ENCODE assay signal across 8 cellular contexts in the genomic region with DNA sequence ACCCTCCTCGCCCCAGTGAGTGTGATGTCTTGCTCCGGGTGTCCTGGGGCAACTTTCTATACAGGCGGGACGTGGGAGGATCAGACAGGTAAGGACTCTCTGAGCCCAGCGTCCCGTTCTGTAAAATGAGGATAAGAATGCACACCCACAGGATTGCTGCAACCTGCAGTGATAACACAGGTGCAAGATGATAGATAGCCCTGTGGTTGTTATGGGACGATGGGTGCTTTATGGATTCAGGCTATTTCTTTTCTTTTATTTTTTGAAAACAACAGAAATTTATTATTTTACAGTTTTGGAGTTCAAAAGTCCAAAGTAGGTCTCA. TPM values are rescaled to one million over a fixed set of nuclear protein-coding genes. Genes with fewer than 3 reads are reported as not detected.
A peak's percentile ranks its signal among the peaks of the same experiment; 100 is the strongest.
DNase-seq lines count a peak whose midpoint lies in the region; ATAC-seq and TF ChIP-seq lines count a peak whose summit lies in the region.

No MANE protein-coding gene starts in this region.

- TF ChIP-seq POLR2A in breast epithelium (IDR thresholded peaks at IDR 0.05) = no peak

- no peaks in the 10 kb centered on the region for H3K9me3 Mint-ChIP-seq in CD14-positive monocyte
- peaks cover 0 to 2% (median 0%) of the 10 kb centered on the region in 7 donors for H3K9me3 Mint-ChIP-seq in naive B cell

- intact Hi-C loops in CD14-positive monocyte (cut with micrococcal nuclease) = no loop called here
- intact Hi-C loops in breast epithelium (cut with DNase I; ENCODE audit: low total_unique reads) = no loop called here

- peaks cover 0 to 26% (median 0%) of the 10 kb centered on the region in 3 donors for H3K27me3 Mint-ChIP-seq in CD14-positive monocyte (ENCODE audit: low read depth in 3 of 3)
- H3K27me3 Mint-ChIP-seq in naive B cell = peaks cover 6 to 23% (median 8%) of the 10 kb centered on the region in 3 donors

- peaks cover 0 to 73% of the 10 kb centered on the region in 2 donors for H3K27me3 ChIP-seq in breast epithelium

- no peaks in the 10 kb centered on the region for H3K36me3 ChIP-seq in breast epithelium

- H3K4me3 ChIP-seq in breast epithelium = peak overlapping the region; percentile 45 to 64 (median 49)

- H3K4me3 Mint-ChIP-seq in CD14-positive monocyte (peak overlapping the region; percentile 87 to 90), naive B cell (peak overlapping the region; percentile 63 to 87 (median 80))

- peaks cover 12% of the 10 kb centered on the region for H3K4me1 Mint-ChIP-seq in CD14-positive monocyte
- H3K4me1 Mint-ChIP-seq in naive B cell = peaks cover 0 to 13% (median 9%) of the 10 kb centered on the region in 3 donors

- H3K27ac Mint-ChIP-seq in CD14-positive monocyte = peak overlapping the region in 3 of 7 donors; percentile 40 to 87 (median 87)
- H3K27ac Mint-ChIP-seq in naive B cell = peak overlapping the region in 1 of 6 donors; percentile 96

- no peaks in the 10 kb centered on the region for H3K9me3 ChIP-seq in breast epithelium

- peak overlapping the region in 1 of 2 donors; percentile 34 for H3K27ac ChIP-seq in breast epithelium

- no peak for DNase-seq in CD14-positive monocyte (ENCODE audit: low spot score)
- no peak for DNase-seq in breast epithelium (ENCODE audit: low spot score in 2 of 2)
- no peak for DNase-seq in naive B cell
- no peak for DNase-seq in AML-193 (lab: John Stamatoyannopoulos, UW)
- no peak for DNase-seq in cerebellar nuclear complex (lab: John Stamatoyannopoulos, UW)

- no peaks in the 10 kb centered on the region for H3K4me1 ChIP-seq in breast epithelium

- peak; percentile 9 for ATAC-seq in HG02981 (IDR thresholded peaks at IDR 0.05; ENCODE audit: unreplicated experiment)
- peak in 1 of 2 donors; percentile 7 for ATAC-seq in naive B cell (ENCODE audit: low read depth in 2 of 2)
- no peak for ATAC-seq in GM21381 (IDR thresholded peaks at IDR 0.05; ENCODE audit: unreplicated experiment)
- no peak for ATAC-seq in GM18517 (IDR thresholded peaks at IDR 0.05; ENCODE audit: unreplicated experiment)

- TF ChIP-seq CTCF in CD14-positive monocyte (IDR thresholded peaks at IDR 0.05) (no peak), breast epithelium (IDR thresholded peaks at IDR 0.05) (no peak)

- H3K36me3 Mint-ChIP-seq in CD14-positive monocyte = no peaks in the 10 kb centered on the region
- no peaks in the 10 kb centered on the region for H3K36me3 Mint-ChIP-seq in naive B cell

RNA-seq across cellular contexts. Expression of gene BEX3, which starts 28.6 kb away (rescaled TPM):
- polyA plus RNA-seq in CD14-positive monocyte (1 to 10 TPM; 2.0 to 2.7 TPM), naive B cell (ENCODE audit: low read depth in 6 of 6) (1 to 10 TPM; 1.9 to 4.0 (median 2.8) TPM)
- total RNA-seq in breast epithelium = 100 to 1,000 TPM in 2 of 3 donors, 10 to 100 TPM in 1; 95.4 to 133 (median 121) TPM

RNA-seq across cellular contexts. Expression of gene TCEAL9, which starts 48.7 kb away (rescaled TPM):
- 1 to 10 TPM in 1 of 2 donors, under 1 TPM in 1; 0.49 to 2.2 TPM for polyA plus RNA-seq in CD14-positive monocyte
- total RNA-seq in breast epithelium = 10 to 100 TPM; 47.4 to 94.5 (median 92.8) TPM
- polyA plus RNA-seq in naive B cell (ENCODE audit: low read depth in 6 of 6) = 1 to 10 TPM in 2 of 6 donors, under 1 TPM in 2, not detected in 2; 0.45 to 1.5 (median 0.93) TPM
